Comparison of ENCODE assay signal across 16 cellular contexts in the genomic region with DNA sequence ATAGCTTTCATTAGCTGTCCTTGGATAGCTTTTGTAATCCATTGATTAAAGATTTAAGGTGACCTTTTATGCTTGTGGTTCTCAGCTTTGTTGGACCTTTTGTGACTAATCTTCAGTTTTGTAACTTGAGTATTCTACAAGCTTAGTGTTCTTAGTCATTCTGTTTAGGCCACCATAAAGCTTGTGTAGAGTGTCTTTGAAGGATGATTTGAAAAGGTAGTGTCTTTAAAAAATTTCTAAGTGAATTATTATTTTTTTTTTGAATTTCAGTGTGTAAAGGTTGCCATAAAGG. TPM values are rescaled to one million over a fixed set of nuclear protein-coding genes. Genes with fewer than 3 reads are reported as not detected.
DNase-seq lines count a peak whose midpoint lies in the region; ATAC-seq, FAIRE-seq and TF ChIP-seq lines count a peak whose summit lies in the region.
"Had no signal": no experiment of that assay in that cellular context is flagged by ENCODE, and none has a peak within 500 bp of the region (broad histone marks: within the 10 kb centered on the region; RNA-seq: fewer than 3 reads in every experiment).

No MANE protein-coding gene starts in this region.

- peaks cover 50% of the 10 kb centered on the region for H3K36me3 Mint-ChIP-seq in HFFc6 (ENCODE audit: low read depth)
- H3K36me3 Mint-ChIP-seq in activated T-helper 2 cell treated with anti-CD3 and anti-CD28 coated beads, Interferon-gamma antibody, Interleukin-2, Interleukin-4, amounts not matched to agents 10 μg/mL and 5 μg/mL and 100 μg/mL, durations not matched to agents 14 hours and 24 hours and 36 hours (ENCODE audit: low read depth) = peaks cover 63% of the 10 kb centered on the region

- H3K27ac Mint-ChIP-seq in HFFc6 = peak overlapping the region; percentile 73
- peak overlapping the region; percentile 42 for H3K27ac Mint-ChIP-seq in activated T-helper 2 cell treated with anti-CD3 and anti-CD28 coated beads, Interferon-gamma antibody, Interleukin-2, Interleukin-4, amounts not matched to agents 10 μg/mL and 5 μg/mL and 100 μg/mL, durations not matched to agents 14 hours and 24 hours and 36 hours

- peak overlapping the region; percentile 45 for H3K4me3 Mint-ChIP-seq in HFFc6
- no peak overlapping the region for H3K4me3 Mint-ChIP-seq in activated T-helper 2 cell treated with anti-CD3 and anti-CD28 coated beads, Interferon-gamma antibody, Interleukin-2, Interleukin-4, amounts not matched to agents 10 μg/mL and 5 μg/mL and 100 μg/mL, durations not matched to agents 14 hours and 24 hours and 36 hours (ENCODE audit: low read depth)

- no peak overlapping the region for H3K4me3 ChIP-seq in A549
- H3K4me3 ChIP-seq: spleen had no signal

- no peaks in the 10 kb centered on the region for H3K9me3 Mint-ChIP-seq in HFFc6
- H3K9me3 Mint-ChIP-seq in activated T-helper 2 cell treated with anti-CD3 and anti-CD28 coated beads, Interferon-gamma antibody, Interleukin-2, Interleukin-4, amounts not matched to agents 10 μg/mL and 5 μg/mL and 100 μg/mL, durations not matched to agents 14 hours and 24 hours and 36 hours = no peaks in the 10 kb centered on the region
- H3K9me3 Mint-ChIP-seq: immature natural killer cell; naive thymus-derived CD4-positive, alpha-beta T cell had no signal

- DNase-seq in A549 (ENCODE audit: low read depth in 1 of 2, low spot score in 1 of 2) (no peak), HFFc6 (peak; percentile 53), foreskin keratinocyte (no peak), CD1c-positive myeloid dendritic cell (ENCODE audit: extremely low spot score) (no peak), NCI-H526 treated with DMSO at 0.1 percent for 48 hours (lab: John Stamatoyannopoulos, UW) (no peak), NOMO-1 treated with dmso at 0.1 percent for 144 hours (lab: John Stamatoyannopoulos, UW; ENCODE audit: unreplicated experiment) (no peak)
- no peak for DNase-seq in activated T-helper 2 cell treated with anti-CD3 and anti-CD28 coated beads, Interferon-gamma antibody, Interleukin-2, Interleukin-4, amounts not matched to agents 10 μg/mL and 5 μg/mL and 100 μg/mL, durations not matched to agents 14 hours and 24 hours and 36 hours (ENCODE audit: low spot score)
- DNase-seq: activated CD4-positive, alpha-beta T cell treated with anti-CD3 and anti-CD28 coated beads for 48 hours; anterior cingulate cortex; immature natural killer cell; naive thymus-derived CD4-positive, alpha-beta T cell; SHP77 treated with DMSO at 0.1 percent for 48 hours; spleen had no signal

- CTCF ChIA-PET in A549 (lab: Yijun Ruan, JAX) = interaction anchor here (0.7 to 1.6 kb wide), 7 partner anchors 8 to 124 kb away, joined by 3 to 7 read pairs (median 3); partner anchors contain the start of gene ADAMTS7

- H3K4me1 ChIP-seq in A549 (peaks cover 65% of the 10 kb centered on the region), foreskin keratinocyte (peaks cover 27% of the 10 kb centered on the region)

- FAIRE-seq in A549 (lab: Jason Lieb, UNC) = no peak
- FAIRE-seq: H1 had no signal

- intact Hi-C loops in activated T-helper 2 cell treated with anti-CD3 and anti-CD28 coated beads, Interferon-gamma antibody, Interleukin-2, Interleukin-4, amounts not matched to agents 10 μg/mL and 5 μg/mL and 100 μg/mL, durations not matched to agents 14 hours and 24 hours and 36 hours (cut with micrococcal nuclease) = no loop called here

- H3K4me2 ChIP-seq in A549 = peak overlapping the region; percentile 95

- H3K27me3 Mint-ChIP-seq in HFFc6 (ENCODE audit: insufficient read depth) = peaks cover 2% of the 10 kb centered on the region; the same call in 1 of the 2 replicates
- no peaks in the 10 kb centered on the region for H3K27me3 Mint-ChIP-seq in activated T-helper 2 cell treated with anti-CD3 and anti-CD28 coated beads, Interferon-gamma antibody, Interleukin-2, Interleukin-4, amounts not matched to agents 10 μg/mL and 5 μg/mL and 100 μg/mL, durations not matched to agents 14 hours and 24 hours and 36 hours (ENCODE audit: low read depth)
- H3K27me3 Mint-ChIP-seq: naive thymus-derived CD4-positive, alpha-beta T cell had no signal

- no peak for TF ChIP-seq CTCF in A549 (IDR thresholded peaks at IDR 0.05)
- no peak for TF ChIP-seq CTCF in HFFc6 (IDR thresholded peaks at IDR 0.05)
- TF ChIP-seq CTCF in foreskin keratinocyte (conservative IDR thresholded peaks at IDR 0.05) = no peak

- H3K9me3 ChIP-seq in A549 = no peaks in the 10 kb centered on the region
- H3K9me3 ChIP-seq: spleen had no signal

- H3K27me3 ChIP-seq in foreskin keratinocyte = no peaks in the 10 kb centered on the region
- H3K27me3 ChIP-seq: spleen had no signal

- POLR2A ChIA-PET in A549 (lab: Yijun Ruan, JAX) = interaction anchor here (1.0 to 1.2 kb wide), 2 partner anchors 11 to 20 kb away, joined by 3 to 5 read pairs; no protein-coding TSS in a partner anchor

- H3K27ac ChIP-seq in A549 (no peak overlapping the region), foreskin keratinocyte (no peak overlapping the region)
- H3K27ac ChIP-seq: C4-2B had no signal

- no peak for TF ChIP-seq EP300 in A549 (IDR thresholded peaks at IDR 0.05)

- H3K4me1 Mint-ChIP-seq in HFFc6 (ENCODE audit: low read depth) = peaks cover 82% of the 10 kb centered on the region
- H3K4me1 Mint-ChIP-seq in activated T-helper 2 cell treated with anti-CD3 and anti-CD28 coated beads, Interferon-gamma antibody, Interleukin-2, Interleukin-4, amounts not matched to agents 10 μg/mL and 5 μg/mL and 100 μg/mL, durations not matched to agents 14 hours and 24 hours and 36 hours (ENCODE audit: low read depth) = peaks cover 56% of the 10 kb centered on the region

- 0 out of 6 replicates have a peak, but pooled peaks of 1 of the 2 experiments have one; percentile 30 for ATAC-seq in A549
- peak; percentile 42 for ATAC-seq in foreskin keratinocyte
- no peak for ATAC-seq in HG02870 (IDR thresholded peaks at IDR 0.05; ENCODE audit: unreplicated experiment)
- ATAC-seq: naive thymus-derived CD4-positive, alpha-beta T cell had no signal

- no peak for TF ChIP-seq POLR2A in A549 (IDR thresholded peaks at IDR 0.05; ENCODE audit: low read length)

- TF ChIP-seq RAD21 in A549 (conservative IDR thresholded peaks at IDR 0.05 in 1 of 2, IDR thresholded peaks at IDR 0.05 in 1 of 2) = no peak

TF ChIP-seq in A549, 52 proteins besides CTCF, POLR2A, EP300 and RAD21:
- TF ChIP-seq NPAS2 (CRISPR knock-in tag; IDR thresholded peaks at IDR 0.05; ENCODE audit: borderline replicate concordance) (no peak), PHF8 (IDR thresholded peaks at IDR 0.05; ENCODE audit: borderline replicate concordance, low read depth) (no peak), ESRRA (IDR thresholded peaks at IDR 0.05; ENCODE audit: borderline replicate concordance, low read length) (no peak), HDAC2 (IDR thresholded peaks at IDR 0.05) (no peak), FOSB (CRISPR knock-in tag; IDR thresholded peaks at IDR 0.05) (no peak), POLR2AphosphoS2 (conservative IDR thresholded peaks at IDR 0.05; ENCODE audit: low read length) (no peak), HOXB5 (CRISPR knock-in tag; IDR thresholded peaks at IDR 0.05) (no peak), TFCP2L1 (CRISPR knock-in tag; IDR thresholded peaks at IDR 0.05) (no peak), JUNB (IDR thresholded peaks at IDR 0.05) (no peak), ATOH8 (CRISPR knock-in tag; IDR thresholded peaks at IDR 0.05; ENCODE audit: low read depth) (no peak), NFE2L2 (conservative IDR thresholded peaks at IDR 0.05; ENCODE audit: low read length) (no peak)

RNA-seq across cellular contexts. Expression of gene MORF4L1, which starts 7.5 kb away (rescaled TPM):
- polyA plus RNA-seq in A549 (2011; rRNA removed) (491 and 498 TPM in 2 replicates), A549 (2017; fragmentation: RNase III; extraction: RNeasy Plus Mini Kit Qiagen cat#74134 plus additional on column Dnase treatment) (914 to 927 TPM (median 924 TPM) in 3 replicates), foreskin keratinocyte (206 and 222 TPM in 2 replicates)
- polyA plus RNA-seq in A549 (2012; cell fraction: cytosol; rRNA removed) = 148 and 172 TPM in 2 replicates
- 41.3 and 63.7 TPM in 2 replicates for polyA plus RNA-seq in A549 (2012; cell fraction: nucleus; rRNA removed)
- 61.8 and 62.4 TPM in 2 replicates for polyA minus RNA-seq in A549 (2011; rRNA and poly(A)+ RNA removed)
- 100 to 1,000 TPM; 346 to 512 (median 410) TPM for total RNA-seq in HFFc6 (2021; fragmentation: NEBNext Ultra II Directional; extraction: Animal tissue kit (Norgen Biotek cat#: 25700))
- 293 and 302 TPM in 2 replicates for total RNA-seq in activated T-helper 2 cell treated with anti-CD3 and anti-CD28 coated beads, Interferon-gamma antibody, Interleukin-2, Interleukin-4, amounts not matched to agents 10 μg/mL and 5 μg/mL and 100 μg/mL, durations not matched to agents 14 hours and 24 hours and 36 hours
- 186 and 197 TPM in 2 replicates for total RNA-seq in foreskin keratinocyte
